In the genomic region with DNA sequence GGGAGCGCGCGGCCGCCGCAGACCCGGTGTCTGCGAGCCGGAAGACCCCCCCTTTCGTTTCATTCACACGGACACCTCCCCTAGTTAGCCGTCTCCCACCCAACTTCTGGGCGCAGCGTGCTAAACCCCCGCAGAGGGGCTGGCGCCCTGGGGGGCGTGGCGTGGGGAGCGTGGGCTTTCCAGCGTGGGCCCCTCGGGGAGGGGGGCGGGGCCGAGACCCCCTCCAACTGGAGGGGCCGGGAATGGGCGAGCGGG, we compare ENCODE assay signal across 8 cellular contexts. TPM values are rescaled to one million over a fixed set of nuclear protein-coding genes. Genes with fewer than 3 reads are reported as not detected.
A peak's percentile ranks its signal among the peaks of the same experiment; 100 is the strongest.
DNase-seq lines count a peak whose midpoint lies in the region; ATAC-seq, FAIRE-seq and TF ChIP-seq lines count a peak whose summit lies in the region.

No MANE protein-coding gene starts in this region.

- H3K9ac ChIP-seq in IMR-90 (ENCODE audit: low read depth, low read length) = no peak overlapping the region

- H3K9me3 ChIP-seq in IMR-90 (ENCODE audit: control insufficient read depth, insufficient read depth, low read length) = peaks cover 2% of the 10 kb centered on the region; the same call in 1 of the 2 replicates

- no peak for TF ChIP-seq RAD21 in IMR-90 (IDR thresholded peaks at IDR 0.05; ENCODE audit: low read length)

- no peak for FAIRE-seq in GM12891 (lab: Jason Lieb, UNC)

- no peak overlapping the region for H3K18ac ChIP-seq in IMR-90 (ENCODE audit: low read depth, low read length)

- H3K9me3 Mint-ChIP-seq in dendritic cell treated with granulocyte-macrophage colony-stimulating factor and Interleukin-4, amounts not matched to agents 40 ng/mL and 50 ng/mL, for 4 days = no peaks in the 10 kb centered on the region
- H3K9me3 Mint-ChIP-seq in naive B cell = no peaks in the 10 kb centered on the region

- no peak overlapping the region for H4K5ac ChIP-seq in IMR-90 (ENCODE audit: low read depth, low read length)

- no peak overlapping the region for H2BK20ac ChIP-seq in IMR-90 (ENCODE audit: low read depth, low read length)

- peaks cover 21% of the 10 kb centered on the region for H3K4me1 Mint-ChIP-seq in dendritic cell treated with granulocyte-macrophage colony-stimulating factor and Interleukin-4, amounts not matched to agents 40 ng/mL and 50 ng/mL, for 4 days (ENCODE audit: low read depth)
- H3K4me1 Mint-ChIP-seq in naive B cell = peaks cover 23 to 30% (median 25%) of the 10 kb centered on the region in 3 donors

- ATAC-seq in IMR-90 (ENCODE audit: low read depth) (no peak), naive B cell (ENCODE audit: low read depth in 2 of 2) (peak in 1 of 2 donors; percentile 6), HG03571 (IDR thresholded peaks at IDR 0.05; ENCODE audit: unreplicated experiment) (no peak)

- H3K36me3 ChIP-seq in IMR-90 (ENCODE audit: control insufficient read depth, insufficient read depth, low read length) = no peaks in the 10 kb centered on the region

- H2BK5ac ChIP-seq in IMR-90 (ENCODE audit: low read depth, low read length, poor library complexity, severe bottlenecking) = no peak overlapping the region

- 0% methylated on average over 6 of the region's 25 CpGs; no CpG with 5 or more reads in 1 of the 2 experiments for WGBS in IMR-90 (ENCODE audit: extremely low coverage in 2 of 2, insufficient read length in 1 of 2), 2 experiments

- no peak overlapping the region for H2BK15ac ChIP-seq in IMR-90 (ENCODE audit: low read depth, low read length)

- H3K4ac ChIP-seq in IMR-90 (ENCODE audit: low read depth, low read length) = no peak overlapping the region

- no peak overlapping the region for H2AK5ac ChIP-seq in IMR-90 (ENCODE audit: low read depth, low read length)

- no peak overlapping the region for H4K91ac ChIP-seq in IMR-90 (ENCODE audit: insufficient read depth, low read depth, low read length)

- BruUV-seq in IMR-90 (replicated peaks; lab: Mats Ljungman, UMichigan) = no TSS peak

- peak overlapping the region; percentile 57 for H3K4me3 Mint-ChIP-seq in dendritic cell treated with granulocyte-macrophage colony-stimulating factor and Interleukin-4, amounts not matched to agents 40 ng/mL and 50 ng/mL, for 4 days
- H3K4me3 Mint-ChIP-seq in naive B cell = peak overlapping the region; percentile 71 to 88 (median 79)

- dilution Hi-C loops in IMR-90 (cut with HindIII; ENCODE audit: low sequenced_read_pairs, unreplicated experiment) = no loop called here

- H3K4me2 ChIP-seq in IMR-90 (ENCODE audit: low read depth, low read length) = peak overlapping the region; percentile 91

- no peak overlapping the region for H4K8ac ChIP-seq in IMR-90 (ENCODE audit: low read depth in 2 of 2, low read length in 2 of 2)

- H3K56ac ChIP-seq in IMR-90 (ENCODE audit: extremely low read depth, insufficient read depth, low read length) = no peak overlapping the region

- H3K27me3 ChIP-seq in IMR-90 (ENCODE audit: control insufficient read depth, insufficient read depth, low read length) = peaks cover 64% of the 10 kb centered on the region

- no peaks in the 10 kb centered on the region; the same call in 1 of the 2 replicates for H3K4me1 ChIP-seq in IMR-90 (ENCODE audit: control insufficient read depth, insufficient read depth, low read length)

- H3K79me1 ChIP-seq in IMR-90 (ENCODE audit: low read depth in 1 of 2, low read length in 2 of 2) = no peaks in the 10 kb centered on the region

- intact Hi-C loops in IMR-90 (cut with micrococcal nuclease) = loop anchor here (5.0 kb wide), 2 partner anchors 40 to 155 kb away; no protein-coding TSS in a partner anchor
- intact Hi-C loops in dendritic cell treated with granulocyte-macrophage colony-stimulating factor and Interleukin-4, amounts not matched to agents 40 ng/mL and 50 ng/mL, for 4 days (cut with micrococcal nuclease) = no loop called here

- peak overlapping the region; percentile 83 for H2AFZ ChIP-seq in IMR-90 (replicated peaks; ENCODE audit: low read length, poor library complexity)

- H2AK9ac ChIP-seq in IMR-90 (replicated peaks; ENCODE audit: low read depth, low read length, poor library complexity) = no peak overlapping the region

- CTCF ChIA-PET in IMR-90 (lab: Yijun Ruan, JAX) = no interaction called here

- H3K36me3 Mint-ChIP-seq in dendritic cell treated with granulocyte-macrophage colony-stimulating factor and Interleukin-4, amounts not matched to agents 40 ng/mL and 50 ng/mL, for 4 days (ENCODE audit: low read depth) = no peaks in the 10 kb centered on the region
- H3K36me3 Mint-ChIP-seq in naive B cell = no peaks in the 10 kb centered on the region

- no peak for TF ChIP-seq CTCF in AG09309 (IDR thresholded peaks at IDR 0.05; ENCODE audit: control insufficient read depth, insufficient read depth, low read depth, low read length, missing control alignments)
- no peak for TF ChIP-seq CTCF in IMR-90 (conservative IDR thresholded peaks at IDR 0.05; ENCODE audit: low read depth, low read length)

- no peak overlapping the region for H3K27ac Mint-ChIP-seq in dendritic cell treated with granulocyte-macrophage colony-stimulating factor and Interleukin-4, amounts not matched to agents 40 ng/mL and 50 ng/mL, for 4 days
- no peak overlapping the region for H3K27ac Mint-ChIP-seq in naive B cell

- in situ Hi-C loops in IMR-90 (cut with MboI; ENCODE audit: low sequenced_read_pairs) = no loop called here

- no peaks in the 10 kb centered on the region for H3K9me1 ChIP-seq in IMR-90 (ENCODE audit: insufficient read depth, low read length)

- POLR2A ChIA-PET in IMR-90 (lab: Charles Lee; ENCODE audit: unreplicated experiment) = no interaction called here

- H3K4me3 ChIP-seq in AG09309 (ENCODE audit: control insufficient read depth, low read depth, low read length) = peak overlapping the region; percentile 66
- peak overlapping the region; percentile 45 for H3K4me3 ChIP-seq in IMR-90 (ENCODE audit: insufficient read depth, low read depth, low read length)

- H2BK120ac ChIP-seq in IMR-90 (ENCODE audit: low read depth, low read length) = no peak overlapping the region

- peak overlapping the region; percentile 15; the same call in 1 of the 2 replicates for H3K23ac ChIP-seq in IMR-90 (ENCODE audit: low read depth, low read length)

- TF ChIP-seq POLR2A in IMR-90 (IDR thresholded peaks at IDR 0.05; ENCODE audit: low read depth, low read length) (no peak), GM12891 (IDR thresholded peaks at IDR 0.05; ENCODE audit: low read depth, low read length) (no peak)

- peaks cover 73% of the 10 kb centered on the region for H3K27me3 Mint-ChIP-seq in dendritic cell treated with granulocyte-macrophage colony-stimulating factor and Interleukin-4, amounts not matched to agents 40 ng/mL and 50 ng/mL, for 4 days
- H3K27me3 Mint-ChIP-seq in naive B cell = peaks cover 50 to 65% (median 57%) of the 10 kb centered on the region in 3 donors

- H4K20me1 ChIP-seq in IMR-90 (ENCODE audit: insufficient read depth, low read length) = no peaks in the 10 kb centered on the region

- H3K14ac ChIP-seq in IMR-90 (replicated peaks; ENCODE audit: low read depth, low read length) = no peak overlapping the region

- H3K27ac ChIP-seq in IMR-90 (ENCODE audit: insufficient read depth, low read length) = no peak overlapping the region

- DNase-seq in AG09309 (ENCODE audit: low read depth) (no peak), IMR-90 (no peak), naive B cell (no peak), SW 1271 (lab: John Stamatoyannopoulos, UW) (no peak), kidney glomerular epithelial cell (lab: John Stamatoyannopoulos, UW) (no peak), GM12891 (ENCODE audit: insufficient read length, low spot score) (no peak)

TF ChIP-seq in IMR-90, 13 proteins besides CTCF, POLR2A, EP300 and RAD21 (continues in another document):
- no peak for TF ChIP-seq MXI1 (IDR thresholded peaks at IDR 0.05; ENCODE audit: borderline replicate concordance, low read depth, low read length)
- TF ChIP-seq, protein P1, sequence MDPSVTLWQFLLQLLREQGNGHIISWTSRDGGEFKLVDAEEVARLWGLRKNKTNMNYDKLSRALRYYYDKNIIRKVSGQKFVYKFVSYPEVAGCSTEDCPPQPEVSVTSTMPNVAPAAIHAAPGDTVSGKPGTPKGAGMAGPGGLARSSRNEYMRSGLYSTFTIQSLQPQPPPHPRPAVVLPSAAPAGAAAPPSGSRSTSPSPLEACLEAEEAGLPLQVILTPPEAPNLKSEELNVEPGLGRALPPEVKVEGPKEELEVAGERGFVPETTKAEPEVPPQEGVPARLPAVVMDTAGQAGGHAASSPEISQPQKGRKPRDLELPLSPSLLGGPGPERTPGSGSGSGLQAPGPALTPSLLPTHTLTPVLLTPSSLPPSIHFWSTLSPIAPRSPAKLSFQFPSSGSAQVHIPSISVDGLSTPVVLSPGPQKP (IDR thresholded peaks at IDR 0.05; ENCODE audit: borderline replicate concordance, low read depth, low read length) = no peak
- TF ChIP-seq SMC3 (IDR thresholded peaks at IDR 0.05; ENCODE audit: low read depth, low read length) = no peak
- TF ChIP-seq FOS (IDR thresholded peaks at IDR 0.05; ENCODE audit: low read depth, low read length) = no peak
- no peak for TF ChIP-seq MAFK (IDR thresholded peaks at IDR 0.05; ENCODE audit: low read depth, low read length)

TF ChIP-seq in GM12891, 5 proteins besides CTCF, POLR2A, EP300 and RAD21:
- TF ChIP-seq POU2F2 (IDR thresholded peaks at IDR 0.05; ENCODE audit: low read depth, low read length) (no peak), POLR2AphosphoS5 (IDR thresholded peaks at IDR 0.05; ENCODE audit: low read depth, low read length) (no peak), PAX5 (IDR thresholded peaks at IDR 0.05; ENCODE audit: insufficient read depth, low read length, severe bottlenecking) (no peak), SPI1 (IDR thresholded peaks at IDR 0.05; ENCODE audit: low read depth, low read length) (no peak), TAF1 (IDR thresholded peaks at IDR 0.05; ENCODE audit: low read depth, low read length) (no peak)

RNA-seq across cellular contexts. Expression of a gene that starts 1.1 kb away (rescaled TPM):
- under 0.01 TPM in 2 replicates for total RNA-seq in IMR-90 (2012; rRNA removed)
- polyA plus RNA-seq in IMR-90 (2012; rRNA removed) (0.09 and 0.10 TPM in 2 replicates), naive B cell (ENCODE audit: low read depth in 6 of 6) (not detected)
- 0.03 and 0.05 TPM in 2 replicates for polyA plus RNA-seq in IMR-90 (2012; cell fraction: cytosol; rRNA removed)
- polyA plus RNA-seq in IMR-90 (2012; cell fraction: nucleus; rRNA removed; ENCODE audit: low replicate concordance) = 0.21 and 0.32 TPM in 2 replicates
- 0.04 TPM for polyA plus RNA-seq in GM12891 (2012; ENCODE audit: low read depth, missing spikeins)
